In genomic region chr10:110870823-110871235, GRCh38 we compare ENCODE assay signal across 8 cellular contexts. TPM values are rescaled to one million over a fixed set of nuclear protein-coding genes. Genes with fewer than 3 reads are reported as not detected.
DNase-seq lines count a peak whose midpoint lies in the region; ATAC-seq and TF ChIP-seq lines count a peak whose summit lies in the region.

No MANE protein-coding gene starts in this region.

- H3K4me3 Mint-ChIP-seq in activated T-cell treated with anti-CD3 and anti-CD28 coated beads, Interleukin-2, amount 50 U/mL, for 4 hours = peak overlapping the region; percentile 98

- H3K36me3 ChIP-seq in lower lobe of right lung = no peaks in the 10 kb centered on the region
- no peaks in the 10 kb centered on the region for H3K36me3 ChIP-seq in transverse colon

- no peaks in the 10 kb centered on the region for H3K9me3 ChIP-seq in lower lobe of right lung
- H3K9me3 ChIP-seq in transverse colon = no peaks in the 10 kb centered on the region

- H3K27ac ChIP-seq in lower lobe of right lung (peak overlapping the region; percentile 97), transverse colon (peak overlapping the region; percentile 99 to 100 (median 99))

- H3K4me1 ChIP-seq in lower lobe of right lung = peaks cover 47% of the 10 kb centered on the region
- peaks cover 19 to 71% (median 43%) of the 10 kb centered on the region in 4 donors for H3K4me1 ChIP-seq in transverse colon

- TF ChIP-seq CTCF in lower lobe of right lung (IDR thresholded peaks at IDR 0.05) (no peak), transverse colon (IDR thresholded peaks at IDR 0.05) (no peak)

- no peak for ATAC-seq in activated T-cell treated with anti-CD3 and anti-CD28 coated beads, Interleukin-2, amount 50 U/mL, for 4 hours
- no peak for ATAC-seq in lower lobe of right lung
- no peak for ATAC-seq in GM19395 (IDR thresholded peaks at IDR 0.05; ENCODE audit: unreplicated experiment)
- no peak for ATAC-seq in GM21717 (IDR thresholded peaks at IDR 0.05; ENCODE audit: unreplicated experiment)

- H3K27me3 Mint-ChIP-seq in activated T-cell treated with anti-CD3 and anti-CD28 coated beads, Interleukin-2, amount 50 U/mL, for 4 hours (ENCODE audit: low read depth) = no peaks in the 10 kb centered on the region

- H3K4me1 Mint-ChIP-seq in activated T-cell treated with anti-CD3 and anti-CD28 coated beads, Interleukin-2, amount 50 U/mL, for 4 hours (ENCODE audit: low read depth) = peaks cover 72% of the 10 kb centered on the region

- 83 to 93% methylated on average over 3 to 10 of the region's 10 CpGs for WGBS in transverse colon (ENCODE audit: low coverage in 1 of 2), 2 donors

- H3K27me3 ChIP-seq in lower lobe of right lung (ENCODE audit: low read depth) (no peaks in the 10 kb centered on the region), transverse colon (no peaks in the 10 kb centered on the region)

- H3K9me3 Mint-ChIP-seq in activated T-cell treated with anti-CD3 and anti-CD28 coated beads, Interleukin-2, amount 50 U/mL, for 4 hours = no peaks in the 10 kb centered on the region

- H3K36me3 Mint-ChIP-seq in activated T-cell treated with anti-CD3 and anti-CD28 coated beads, Interleukin-2, amount 50 U/mL, for 4 hours (ENCODE audit: insufficient read depth) = no peaks in the 10 kb centered on the region

- intact Hi-C loops in lower lobe of right lung (cut with DNase I) (no loop called here), transverse colon (cut with DNase I; ENCODE audit: low total_unique reads) (loop anchor here (10.0 kb wide), 1 partner anchor 46 kb away; no protein-coding TSS in a partner anchor)

- in situ Hi-C loops in transverse colon (cut with MboI; ENCODE audit: low pct_ligation_motif_present in 1 of 4, low pct_unique_long_range_greater_than_20kb in 1 of 4, low sequenced_read_pairs in 3 of 4) = no loop called here

- H3K4me3 ChIP-seq in lower lobe of right lung (peak overlapping the region; percentile 82), transverse colon (peak overlapping the region in 3 of 4 donors; percentile 79 to 97 (median 85))

- no peak for TF ChIP-seq POLR2A in transverse colon (IDR thresholded peaks at IDR 0.05)

- no peak for TF ChIP-seq EP300 in transverse colon (IDR thresholded peaks at IDR 0.05; ENCODE audit: low read depth)

- no peak for DNase-seq in activated T-cell treated with anti-CD3 and anti-CD28 coated beads, Interleukin-2, amount 50 U/mL, for 4 hours
- no peak for DNase-seq in activated T-cell treated with anti-CD3 and anti-CD28 coated beads, Interleukin-2, amount 50 U/mL, for 48 hours
- DNase-seq in amniotic epithelial cell (ENCODE audit: low read depth) = peak; percentile 23
- DNase-seq in lower lobe of right lung = no peak
- no peak for DNase-seq in transverse colon
- DNase-seq in HuH-7.5 (ENCODE audit: low spot score) = no peak

RNA-seq across cellular contexts. Expression of gene PDCD4, which starts 0.9 kb away (rescaled TPM):
- 10 to 100 TPM; 36.5 to 55.1 (median 41.3) TPM for total RNA-seq in activated T-cell treated with anti-CD3 and anti-CD28 coated beads, Interleukin-2, amount 50 U/mL, for 4 hours
- 74.2 TPM for total RNA-seq in lower lobe of right lung
- total RNA-seq in transverse colon = 100 to 1,000 TPM in 3 of 4 donors, 10 to 100 TPM in 1; 98.3 to 724 (median 511) TPM

RNA-seq across cellular contexts. Expression of gene BBIP1, which starts 48.2 kb away (rescaled TPM):
- total RNA-seq in activated T-cell treated with anti-CD3 and anti-CD28 coated beads, Interleukin-2, amount 50 U/mL, for 4 hours = 10 to 100 TPM; 23.7 to 25.6 (median 24.7) TPM
- 32.4 TPM for total RNA-seq in lower lobe of right lung
- total RNA-seq in transverse colon = 10 to 100 TPM in 3 of 4 donors, 1 to 10 TPM in 1; 9.6 to 44.9 (median 18.1) TPM

RNA-seq across cellular contexts. Expression of gene SHOC2, which starts 48.6 kb away (rescaled TPM):
- total RNA-seq in activated T-cell treated with anti-CD3 and anti-CD28 coated beads, Interleukin-2, amount 50 U/mL, for 4 hours = 10 to 100 TPM; 33.0 to 43.3 (median 41.8) TPM
- total RNA-seq in lower lobe of right lung (60.9 TPM), transverse colon (100 to 1,000 TPM in 1 of 4 donors, 10 to 100 TPM in 3; 57.3 to 125 (median 73.4) TPM)
